8 cellular contexts compared by ENCODE assay signal in the genomic region with DNA sequence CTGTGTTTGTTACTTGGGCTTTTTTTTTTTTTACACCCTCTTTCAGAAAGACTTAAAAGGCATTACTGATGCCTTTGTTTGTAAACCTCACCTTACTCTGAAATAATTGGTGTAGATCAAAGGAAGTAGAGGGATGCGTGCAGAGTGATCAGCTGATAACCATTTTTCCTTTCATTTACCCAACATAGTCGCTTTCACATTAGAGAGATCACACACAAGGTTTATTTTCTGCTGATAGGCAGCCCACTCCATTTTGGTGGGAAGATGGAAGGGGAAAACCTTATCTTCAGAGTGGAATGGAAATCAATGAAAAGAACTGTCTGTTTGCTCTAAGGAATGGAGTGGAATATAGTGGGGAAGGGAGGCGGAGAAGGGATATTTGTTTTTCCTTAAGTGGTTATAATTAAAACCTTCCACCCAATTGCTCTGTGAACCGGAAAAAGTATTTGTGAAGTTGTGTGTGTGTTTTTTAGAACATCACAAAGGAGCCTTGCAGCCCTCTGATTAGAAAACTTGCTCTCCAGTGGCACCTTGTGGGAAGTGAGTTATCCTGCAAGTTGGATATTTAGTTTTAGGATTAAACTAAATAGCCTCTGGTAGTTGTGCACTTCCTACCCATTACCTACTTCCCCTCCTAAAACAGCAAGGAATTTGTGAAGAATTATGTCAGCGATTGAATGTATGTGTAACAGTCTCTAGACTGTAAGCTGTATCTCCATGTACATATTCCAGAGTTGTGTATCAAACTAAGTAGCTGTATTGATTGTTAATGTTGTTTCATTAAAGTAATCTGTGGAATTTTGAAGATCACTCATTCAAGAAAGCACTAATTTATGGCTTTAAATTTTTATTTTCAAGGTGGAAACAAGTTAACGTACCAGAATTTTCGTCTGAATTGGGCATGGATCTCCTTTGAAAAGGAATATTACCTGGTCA.
DNase-seq lines count a peak whose midpoint lies in the region; ATAC-seq and TF ChIP-seq lines count a peak whose summit lies in the region.

No MANE protein-coding gene starts in this region.

- intact Hi-C loops in breast epithelium (cut with DNase I; ENCODE audit: low total_unique reads) (no loop called here), right lobe of liver (cut with DNase I) (no loop called here)

- peak; percentile 85 to 92 (median 87) for ATAC-seq in right lobe of liver
- ATAC-seq in activated T-cell treated with anti-CD3 and anti-CD28 coated beads, Interleukin-2, amount 50 U/mL, for 72 hours (replicated peaks in 1 of 2), result no peak
- no peak for ATAC-seq in HG03039 (IDR thresholded peaks at IDR 0.05; ENCODE audit: unreplicated experiment)
- no peak for ATAC-seq in HG03378 (IDR thresholded peaks at IDR 0.05; ENCODE audit: unreplicated experiment)

- no peak overlapping the region for H3K27ac Mint-ChIP-seq in activated T-cell treated with anti-CD3 and anti-CD28 coated beads, Interleukin-2, amount 50 U/mL, for 72 hours

- peaks cover 0 to 2% of the 10 kb centered on the region in 2 donors for H3K9me3 Mint-ChIP-seq in activated T-cell treated with anti-CD3 and anti-CD28 coated beads, Interleukin-2, amount 50 U/mL, for 72 hours

- no peaks in the 10 kb centered on the region for H3K9me3 ChIP-seq in breast epithelium
- H3K9me3 ChIP-seq in right lobe of liver, result no peaks in the 10 kb centered on the region

- TF ChIP-seq CTCF in GM12873 (IDR thresholded peaks at IDR 0.05; ENCODE audit: insufficient read depth, low read depth, low read length, missing control alignments), result peak; percentile 46
- peak in 2 of 3 donors; percentile 45 to 50 for TF ChIP-seq CTCF in breast epithelium (IDR thresholded peaks at IDR 0.05)
- peak; percentile 42 to 70 (median 62) for TF ChIP-seq CTCF in right lobe of liver (IDR thresholded peaks at IDR 0.05)

- H3K27me3 Mint-ChIP-seq in activated T-cell treated with anti-CD3 and anti-CD28 coated beads, Interleukin-2, amount 50 U/mL, for 72 hours (ENCODE audit: low read depth), result peaks cover 5% of the 10 kb centered on the region

- no peaks in the 10 kb centered on the region for H3K4me1 Mint-ChIP-seq in activated T-cell treated with anti-CD3 and anti-CD28 coated beads, Interleukin-2, amount 50 U/mL, for 72 hours (ENCODE audit: low read depth)

- H3K4me3 ChIP-seq in breast epithelium (no peak overlapping the region), right lobe of liver (peak overlapping the region in 2 of 3 donors; percentile 12 to 17)

- WGBS in right lobe of liver (ENCODE audit: insufficient coverage, low coverage, low lambda C conversion rate, missing lambda C conversion rate), result 21% methylated on average over 7 of the region's 7 CpGs

- peak; percentile 8 for DNase-seq in A172 (ENCODE audit: low spot score)
- peak; percentile 52 for DNase-seq in NCI-H2081 treated with DMSO at 0.1 percent for 48 hours (lab: John Stamatoyannopoulos, UW)
- DNase-seq in breast epithelium (ENCODE audit: low spot score in 2 of 2), result no peak
- DNase-seq in right lobe of liver, result peak in 1 of 3 donors; percentile 46
- no peak for DNase-seq in activated T-cell treated with anti-CD3 and anti-CD28 coated beads, Interleukin-2, amount 50 U/mL, for 72 hours

- H3K27me3 ChIP-seq in breast epithelium (peaks cover 0 to under 1% of the 10 kb centered on the region in 2 donors), right lobe of liver (no peaks in the 10 kb centered on the region)

- H3K36me3 ChIP-seq in breast epithelium (no peaks in the 10 kb centered on the region), right lobe of liver (no peaks in the 10 kb centered on the region)

- H3K4me1 ChIP-seq in breast epithelium, result no peaks in the 10 kb centered on the region
- H3K4me1 ChIP-seq in right lobe of liver, result peaks cover 0 to 7% (median 0%) of the 10 kb centered on the region in 4 donors

- no peaks in the 10 kb centered on the region for H3K36me3 Mint-ChIP-seq in activated T-cell treated with anti-CD3 and anti-CD28 coated beads, Interleukin-2, amount 50 U/mL, for 72 hours (ENCODE audit: insufficient read depth in 2 of 2)

- no peak overlapping the region for H3K27ac ChIP-seq in breast epithelium
- peak overlapping the region; percentile 45 to 75 (median 74) for H3K27ac ChIP-seq in right lobe of liver

- TF ChIP-seq POLR2A in breast epithelium (IDR thresholded peaks at IDR 0.05), result no peak
- TF ChIP-seq POLR2A in right lobe of liver (IDR thresholded peaks at IDR 0.05), result no peak

- no peak overlapping the region for H3K4me3 Mint-ChIP-seq in activated T-cell treated with anti-CD3 and anti-CD28 coated beads, Interleukin-2, amount 50 U/mL, for 72 hours

Comparison
In these comparisons a context has a peak if more than half of its experiments do, and no peak if none do; other contexts are left out.
1. DNase-seq: peak in A172 (single experiment) and NCI-H2081 treated with DMSO at 0.1 percent for 48 hours (single experiment); none in breast epithelium (0 of 2) and activated T-cell treated with anti-CD3 and anti-CD28 coated beads, Interleukin-2, amount 50 U/mL, for 72 hours (0 of 2).
2. H3K27ac ChIP-seq: peak in right lobe of liver (3 of 3); none in breast epithelium (0 of 2).
3. H3K4me3 ChIP-seq: peak in right lobe of liver (2 of 3); none in breast epithelium (0 of 3).
4. ATAC-seq: peak in right lobe of liver (4 of 4); none in activated T-cell treated with anti-CD3 and anti-CD28 coated beads, Interleukin-2, amount 50 U/mL, for 72 hours (0 of 2), HG03039 (single experiment) and HG03378 (single experiment).
5. Peak in every context shown above with its lines, with median percentiles within 50 percentile points of each other: CTCF ChIP-seq.